Comparison of ENCODE assay signal across 9 cellular contexts in genomic region chr6:49549691-49550412, GRCh38. TPM values are rescaled to one million over a fixed set of nuclear protein-coding genes. Genes with fewer than 3 reads are reported as not detected.
DNase-seq lines count a peak whose midpoint lies in the region; ATAC-seq and FAIRE-seq lines count a peak whose summit lies in the region.
"Had no signal": no experiment of that assay in that cellular context is flagged by ENCODE, and none has a peak within 500 bp of the region (broad histone marks: within the 10 kb centered on the region; RNA-seq: fewer than 3 reads in every experiment).

No MANE protein-coding gene starts in this region.

- H3K36me3 ChIP-seq in duodenal mucosa (ENCODE audit: control insufficient read depth in 1 of 2, insufficient read depth in 2 of 2, low read length in 2 of 2), result no peaks in the 10 kb centered on the region
- no peaks in the 10 kb centered on the region for H3K36me3 ChIP-seq in naive thymus-derived CD4-positive, alpha-beta T cell (ENCODE audit: control insufficient read depth in 2 of 3, insufficient read depth in 3 of 3, low read length in 3 of 3)

- H3K4me1 ChIP-seq in duodenal mucosa (ENCODE audit: control insufficient read depth in 1 of 2, insufficient read depth in 2 of 2, low read length in 2 of 2), result peaks cover 15 to 17% of the 10 kb centered on the region in 2 donors
- peaks cover 0 to 5% of the 10 kb centered on the region in 2 donors for H3K4me1 ChIP-seq in naive thymus-derived CD4-positive, alpha-beta T cell (ENCODE audit: control insufficient read depth in 2 of 2, insufficient read depth in 2 of 2, low read length in 2 of 2)

- no peaks in the 10 kb centered on the region for H3K9me3 Mint-ChIP-seq in stimulated activated naive CD8-positive, alpha-beta T cell treated with anti-CD3 and anti-CD28 coated beads, Interleukin-15, Interleukin-2, amounts not matched to agents 100 ng/mL and 50 ng/mL, for 24 hours
- no peaks in the 10 kb centered on the region for H3K9me3 Mint-ChIP-seq in naive thymus-derived CD4-positive, alpha-beta T cell

- H3K4me3 Mint-ChIP-seq in stimulated activated naive CD8-positive, alpha-beta T cell treated with anti-CD3 and anti-CD28 coated beads, Interleukin-15, Interleukin-2, amounts not matched to agents 100 ng/mL and 50 ng/mL, for 24 hours, result peak overlapping the region; percentile 77
- peak overlapping the region; percentile 67 to 86 (median 80) for H3K4me3 Mint-ChIP-seq in naive thymus-derived CD4-positive, alpha-beta T cell

- H3K9me3 ChIP-seq in duodenal mucosa (ENCODE audit: control insufficient read depth in 1 of 2, low read length in 2 of 2), result no peaks in the 10 kb centered on the region
- no peaks in the 10 kb centered on the region for H3K9me3 ChIP-seq in naive thymus-derived CD4-positive, alpha-beta T cell (ENCODE audit: control insufficient read depth in 2 of 3, low read length in 3 of 3)

- H3K27ac ChIP-seq in duodenal mucosa (ENCODE audit: low read depth, low read length), result no peak overlapping the region
- no peak overlapping the region for H3K27ac ChIP-seq in naive thymus-derived CD4-positive, alpha-beta T cell (ENCODE audit: low read depth, low read length)
- H3K27ac ChIP-seq: VCaP had no signal

- H3K9ac ChIP-seq in duodenal mucosa (ENCODE audit: low read depth in 1 of 2, low read length in 2 of 2), result peak overlapping the region; percentile 58 to 83

- no peak for ATAC-seq in stimulated activated naive CD8-positive, alpha-beta T cell treated with anti-CD3 and anti-CD28 coated beads, Interleukin-15, Interleukin-2, amounts not matched to agents 100 U/mL and 50 U/mL, for 24 hours
- ATAC-seq in naive thymus-derived CD4-positive, alpha-beta T cell, result no peak

- no peak for FAIRE-seq in GM19239 (lab: Jason Lieb, UNC)

- peaks cover 4 to 10% of the 10 kb centered on the region in 2 donors for H3K27me3 ChIP-seq in duodenal mucosa (ENCODE audit: control insufficient read depth in 1 of 2, insufficient read depth in 2 of 2, low read length in 2 of 2)
- peaks cover 0 to 1% of the 10 kb centered on the region in 2 donors for H3K27me3 ChIP-seq in naive thymus-derived CD4-positive, alpha-beta T cell (ENCODE audit: control insufficient read depth in 2 of 2, insufficient read depth in 2 of 2, low read length in 2 of 2)

- peak overlapping the region; percentile 85 to 97 for H3K4me3 ChIP-seq in duodenal mucosa (ENCODE audit: low read depth in 1 of 2, low read length in 2 of 2)
- H3K4me3 ChIP-seq in naive thymus-derived CD4-positive, alpha-beta T cell (ENCODE audit: low read length), result peak overlapping the region; percentile 16

- intact Hi-C loops in naive thymus-derived CD4-positive, alpha-beta T cell (cut with micrococcal nuclease), result no loop called here

- DNase-seq in stimulated activated naive CD8-positive, alpha-beta T cell treated with anti-CD3 and anti-CD28 coated beads, Interleukin-15, Interleukin-2, amounts not matched to agents 100 U/mL and 50 U/mL, for 24 hours, result no peak
- no peak for DNase-seq in naive thymus-derived CD4-positive, alpha-beta T cell
- DNase-seq in GM19239 (ENCODE audit: insufficient read length, low spot score) (no peak), anterior cingulate cortex (lab: John Stamatoyannopoulos, UW) (no peak), NCI-H1105 (lab: John Stamatoyannopoulos, UW) (no peak), NOMO-1 (lab: John Stamatoyannopoulos, UW; ENCODE audit: unreplicated experiment in 2 of 2) (no peak)

- no peak overlapping the region for H3K27ac Mint-ChIP-seq in stimulated activated naive CD8-positive, alpha-beta T cell treated with anti-CD3 and anti-CD28 coated beads, Interleukin-15, Interleukin-2, amounts not matched to agents 100 ng/mL and 50 ng/mL, for 24 hours
- no peak overlapping the region for H3K27ac Mint-ChIP-seq in naive thymus-derived CD4-positive, alpha-beta T cell

- POLR2A ChIA-PET in naive thymus-derived CD4-positive, alpha-beta T cell (lab: Charles Lee), result no interaction called here

- peaks cover 57% of the 10 kb centered on the region for H3K27me3 Mint-ChIP-seq in stimulated activated naive CD8-positive, alpha-beta T cell treated with anti-CD3 and anti-CD28 coated beads, Interleukin-15, Interleukin-2, amounts not matched to agents 100 ng/mL and 50 ng/mL, for 24 hours
- H3K27me3 Mint-ChIP-seq in naive thymus-derived CD4-positive, alpha-beta T cell, result peaks cover 38 to 61% (median 48%) of the 10 kb centered on the region in 5 donors

- H3K4me1 Mint-ChIP-seq in stimulated activated naive CD8-positive, alpha-beta T cell treated with anti-CD3 and anti-CD28 coated beads, Interleukin-15, Interleukin-2, amounts not matched to agents 100 ng/mL and 50 ng/mL, for 24 hours (ENCODE audit: low read depth), result peaks cover 18% of the 10 kb centered on the region
- peaks cover 12 to 23% (median 18%) of the 10 kb centered on the region in 7 donors for H3K4me1 Mint-ChIP-seq in naive thymus-derived CD4-positive, alpha-beta T cell

- no peaks in the 10 kb centered on the region for H3K36me3 Mint-ChIP-seq in stimulated activated naive CD8-positive, alpha-beta T cell treated with anti-CD3 and anti-CD28 coated beads, Interleukin-15, Interleukin-2, amounts not matched to agents 100 ng/mL and 50 ng/mL, for 24 hours (ENCODE audit: low read depth)
- peaks cover 0 to 1% (median 0%) of the 10 kb centered on the region in 5 donors for H3K36me3 Mint-ChIP-seq in naive thymus-derived CD4-positive, alpha-beta T cell

- CTCF ChIA-PET in naive thymus-derived CD4-positive, alpha-beta T cell (lab: Charles Lee), result no interaction called here

RNA-seq across cellular contexts. Expression of gene C6orf141, which starts 0.6 kb away (rescaled TPM):
- total RNA-seq in naive thymus-derived CD4-positive, alpha-beta T cell, result under 1 TPM in 1 of 5 experiments, not detected in 4; 0.29 TPM
- polyA plus RNA-seq in naive thymus-derived CD4-positive, alpha-beta T cell, result not detected

RNA-seq across cellular contexts. Expression of gene GLYATL3, which starts 50.1 kb away (rescaled TPM):
- total RNA-seq in naive thymus-derived CD4-positive, alpha-beta T cell, result not detected
- polyA plus RNA-seq in naive thymus-derived CD4-positive, alpha-beta T cell, result not detected
